ENCODE assay signal across 18 cellular contexts in the genomic region with DNA sequence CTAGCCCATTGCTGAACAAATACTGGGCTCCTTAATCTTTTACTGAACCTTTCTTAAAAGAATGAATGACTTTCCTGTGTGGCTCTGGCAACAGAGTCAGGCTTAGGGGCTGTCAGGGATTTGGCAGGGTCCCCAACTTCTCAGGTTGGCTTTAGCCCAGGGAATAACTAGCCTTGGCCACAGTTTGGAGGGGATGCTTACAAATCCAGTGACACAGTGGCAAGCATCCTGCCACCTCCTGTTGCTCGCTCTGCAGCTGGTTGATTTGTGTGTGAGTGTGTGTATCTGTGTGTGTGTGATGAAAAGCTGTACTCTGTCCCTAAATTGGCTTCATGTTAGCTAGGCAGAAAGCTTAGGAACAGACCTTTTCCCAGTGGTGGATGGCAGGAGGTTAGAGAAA. TPM values are rescaled to one million over a fixed set of nuclear protein-coding genes. Genes with fewer than 3 reads are reported as not detected.
A peak's percentile ranks its signal among the peaks of the same experiment; 100 is the strongest.
DNase-seq lines count a peak whose midpoint lies in the region; ATAC-seq and TF ChIP-seq lines count a peak whose summit lies in the region.
"Had no signal": no experiment of that assay in that cellular context is flagged by ENCODE, and none has a peak within 500 bp of the region (broad histone marks: within the 10 kb centered on the region; RNA-seq: fewer than 3 reads in every experiment).

No MANE protein-coding gene starts in this region.

- H3K4me1 Mint-ChIP-seq in CD8-positive, alpha-beta memory T cell: peaks cover 60 to 74% (median 68%) of the 10 kb centered on the region in 3 donors
- H3K4me1 Mint-ChIP-seq in dendritic cell treated with granulocyte-macrophage colony-stimulating factor and Interleukin-4, amounts not matched to agents 40 ng/mL and 50 ng/mL, for 4 days (ENCODE audit: low read depth): peaks cover 37% of the 10 kb centered on the region

- no peak overlapping the region for H3K27ac ChIP-seq in CD8-positive, alpha-beta memory T cell (ENCODE audit: low read depth, low read length)
- peak overlapping the region; percentile 87 for H3K27ac ChIP-seq in neutrophil
- H3K27ac ChIP-seq in right lobe of liver: no peak overlapping the region
- H3K27ac ChIP-seq: epithelial cell of prostate, heart left ventricle, testis had no signal

- ATAC-seq in GM21723 (IDR thresholded peaks at IDR 0.05; ENCODE audit: unreplicated experiment) (no peak), right lobe of liver (no peak)
- ATAC-seq: heart left ventricle, left colon, SK-N-SH treated with all-trans-retinoic acid at 6 μM for 48 hours had no signal

- WGBS in right lobe of liver (ENCODE audit: insufficient coverage, low coverage, low lambda C conversion rate, missing lambda C conversion rate): no CpG with 5 or more reads among the region's 1 CpG

- CTCF ChIA-PET in CD8-positive, alpha-beta memory T cell (lab: Charles Lee): no interaction called here

- peaks cover 52% of the 10 kb centered on the region for H3K4me1 ChIP-seq in CD8-positive, alpha-beta memory T cell (ENCODE audit: insufficient read depth, low read length)
- H3K4me1 ChIP-seq in neutrophil (ENCODE audit: control insufficient read depth in 1 of 2, insufficient read depth in 1 of 2, low read depth in 1 of 2, low read length in 1 of 2): peaks cover 68 to 71% of the 10 kb centered on the region in 2 experiments
- H3K4me1 ChIP-seq in right lobe of liver: peaks cover 0 to 11% (median 0%) of the 10 kb centered on the region in 4 donors

- no peaks in the 10 kb centered on the region for H3K27me3 ChIP-seq in CD8-positive, alpha-beta memory T cell (ENCODE audit: insufficient read depth, low read length, poor library complexity, severe bottlenecking)
- H3K27me3 ChIP-seq in neutrophil (no peaks in the 10 kb centered on the region), right lobe of liver (peaks cover 0 to 18% of the 10 kb centered on the region in 2 donors)
- H3K27me3 ChIP-seq: testis had no signal

- H3K9me3 ChIP-seq in CD8-positive, alpha-beta memory T cell (ENCODE audit: low read length): no peaks in the 10 kb centered on the region
- H3K9me3 ChIP-seq in neutrophil: no peaks in the 10 kb centered on the region
- no peaks in the 10 kb centered on the region for H3K9me3 ChIP-seq in right lobe of liver
- H3K9me3 ChIP-seq: heart left ventricle, testis had no signal

- TF ChIP-seq CTCF in neutrophil (IDR thresholded peaks at IDR 0.05) (no peak), right lobe of liver (IDR thresholded peaks at IDR 0.05) (no peak)

- POLR2A ChIA-PET in CD8-positive, alpha-beta memory T cell (lab: Charles Lee): interaction anchor here (1.0 to 1.4 kb wide), 2 partner anchors 9 to 11 kb away, joined by 3 to 4 read pairs; no protein-coding TSS in a partner anchor

- H3K4me3 ChIP-seq in CD8-positive, alpha-beta memory T cell (ENCODE audit: low read length): no peak overlapping the region
- H3K4me3 ChIP-seq in neutrophil (ENCODE audit: low read depth in 1 of 2, low read length in 1 of 2) (no peak overlapping the region), right lobe of liver (no peak overlapping the region)
- H3K4me3 ChIP-seq: heart left ventricle, testis had no signal

- H3K27me3 Mint-ChIP-seq in CD8-positive, alpha-beta memory T cell: peaks cover 0 to 21% of the 10 kb centered on the region in 2 donors
- H3K27me3 Mint-ChIP-seq in dendritic cell treated with granulocyte-macrophage colony-stimulating factor and Interleukin-4, amounts not matched to agents 40 ng/mL and 50 ng/mL, for 4 days: peaks cover 4% of the 10 kb centered on the region

- no peaks in the 10 kb centered on the region for H3K36me3 ChIP-seq in CD8-positive, alpha-beta memory T cell (ENCODE audit: insufficient read depth, low read length)
- H3K36me3 ChIP-seq in neutrophil (no peaks in the 10 kb centered on the region), right lobe of liver (no peaks in the 10 kb centered on the region)
- H3K36me3 ChIP-seq: heart left ventricle had no signal

- no peak overlapping the region for H3K4me3 Mint-ChIP-seq in CD8-positive, alpha-beta memory T cell
- no peak overlapping the region for H3K4me3 Mint-ChIP-seq in dendritic cell treated with granulocyte-macrophage colony-stimulating factor and Interleukin-4, amounts not matched to agents 40 ng/mL and 50 ng/mL, for 4 days

- H3K27ac Mint-ChIP-seq in CD8-positive, alpha-beta memory T cell: peak overlapping the region in 7 of 8 donors; percentile 25 to 100 (median 72)
- peak overlapping the region; percentile 32 for H3K27ac Mint-ChIP-seq in dendritic cell treated with granulocyte-macrophage colony-stimulating factor and Interleukin-4, amounts not matched to agents 40 ng/mL and 50 ng/mL, for 4 days

- intact Hi-C loops in dendritic cell treated with granulocyte-macrophage colony-stimulating factor and Interleukin-4, amounts not matched to agents 40 ng/mL and 50 ng/mL, for 4 days (cut with micrococcal nuclease): loop anchor here (10.0 kb wide), 1 partner anchor 207 kb away; no protein-coding TSS in a partner anchor
- intact Hi-C loops in right lobe of liver (cut with DNase I): no loop called here

- peaks cover 0 to 23% (median 0%) of the 10 kb centered on the region in 3 donors for H3K36me3 Mint-ChIP-seq in CD8-positive, alpha-beta memory T cell
- peaks cover 14% of the 10 kb centered on the region for H3K36me3 Mint-ChIP-seq in dendritic cell treated with granulocyte-macrophage colony-stimulating factor and Interleukin-4, amounts not matched to agents 40 ng/mL and 50 ng/mL, for 4 days (ENCODE audit: low read depth)

- DNase-seq in CD8-positive, alpha-beta memory T cell: no peak
- DNase-seq in NCI-H146 treated with DMSO at 0.1 percent for 48 hours (lab: John Stamatoyannopoulos, UW; ENCODE audit: unreplicated experiment) (peak; percentile 18), right lobe of liver (no peak), A172 (ENCODE audit: low spot score) (no peak)
- DNase-seq: activated CD4-positive, alpha-beta T cell treated with anti-CD3 and anti-CD28 coated beads, Interleukin-2, amount 50 U/mL, for 48 hours; activated gamma-delta T cell treated with Interleukin-2 at 50 U/mL for 16 hours; activated T-cell treated with anti-CD3 and anti-CD28 coated beads for 4 hours; Calu3; heart left ventricle; Kasumi-1; left colon; NCI-H526; testis had no signal

- peaks cover 0 to 11% (median 5%) of the 10 kb centered on the region in 5 donors for H3K9me3 Mint-ChIP-seq in CD8-positive, alpha-beta memory T cell
- H3K9me3 Mint-ChIP-seq in dendritic cell treated with granulocyte-macrophage colony-stimulating factor and Interleukin-4, amounts not matched to agents 40 ng/mL and 50 ng/mL, for 4 days: no peaks in the 10 kb centered on the region

- no peak for TF ChIP-seq POLR2A in right lobe of liver (IDR thresholded peaks at IDR 0.05)

RNA-seq across cellular contexts. Expression of a gene that starts 3.6 kb away (rescaled TPM):
- total RNA-seq in CD8-positive, alpha-beta memory T cell: 100 to 1,000 TPM; 102 to 106 TPM
- polyA plus RNA-seq in CD8-positive, alpha-beta memory T cell: 569 TPM
- 10 to 100 TPM in 2 of 6 experiments, 1 to 10 TPM in 4; 1.8 to 12.6 (median 6.9) TPM for total RNA-seq in right lobe of liver
- total RNA-seq in A172 (2014; rRNA removed; shearing (Covaris generic)): 2.8 and 4.3 TPM in 2 replicates

Comparison
In these comparisons a context has a peak if more than half of its experiments do, and no peak if none do; other contexts are left out.
1. RNA of a gene that starts 3.6 kb away (total RNA-seq): 102 to 106 TPM in CD8-positive, alpha-beta memory T cell; 1.8 to 12.6 TPM in right lobe of liver and 2.8 to 4.3 TPM in A172; every median in the first group is over 4 times any median in the second.